In genomic region chr5:135217669-135218485, GRCh38 we compare ENCODE assay signal across 13 cellular contexts.
DNase-seq lines count a peak whose midpoint lies in the region; ATAC-seq, FAIRE-seq and TF ChIP-seq lines count a peak whose summit lies in the region.
"Had no signal": no experiment of that assay in that cellular context is flagged by ENCODE, and none has a peak within 500 bp of the region (broad histone marks: within the 10 kb centered on the region; RNA-seq: fewer than 3 reads in every experiment).

No MANE protein-coding gene starts in this region.

- H3K27ac ChIP-seq in PC-3 (ENCODE audit: low read length): no peak overlapping the region
- no peak overlapping the region for H3K27ac ChIP-seq in foreskin keratinocyte
- H3K27ac ChIP-seq in stomach smooth muscle (ENCODE audit: low read length): peak overlapping the region; percentile 42
- no peak overlapping the region for H3K27ac ChIP-seq in A673 (ENCODE audit: low read depth, low read length, poor library complexity, severe bottlenecking)

- POLR2A ChIA-PET in PC-3 (lab: Charles Lee; ENCODE audit: unreplicated experiment): no interaction called here
- POLR2A ChIA-PET in A673 (lab: Charles Lee; ENCODE audit: low non-redundant PET): no interaction called here

- H3K27me3 ChIP-seq in PC-3 (ENCODE audit: low read length) (no peaks in the 10 kb centered on the region), foreskin keratinocyte (peaks cover 25% of the 10 kb centered on the region), stomach smooth muscle (ENCODE audit: control insufficient read depth in 1 of 2, insufficient read depth in 2 of 2, low read length in 2 of 2) (no peaks in the 10 kb centered on the region), A673 (replicated peaks; ENCODE audit: insufficient read depth, low read depth, low read length, poor library complexity) (no peaks in the 10 kb centered on the region)

- TF ChIP-seq CTCF in GM13977 (IDR thresholded peaks at IDR 0.05; ENCODE audit: extremely low read depth, insufficient read depth, missing control alignments) (peak; percentile 4), PC-3 (conservative IDR thresholded peaks at IDR 0.05; ENCODE audit: low read depth, low read length) (peak; percentile 26; the same call in 1 of the 2 replicates), foreskin keratinocyte (conservative IDR thresholded peaks at IDR 0.05) (peak; percentile 33), A673 (conservative IDR thresholded peaks at IDR 0.05; ENCODE audit: low read depth, low read length) (no peak)

- no peaks in the 10 kb centered on the region for H3K36me3 ChIP-seq in PC-3 (ENCODE audit: low read depth, low read length)
- no peaks in the 10 kb centered on the region for H3K36me3 ChIP-seq in stomach smooth muscle (ENCODE audit: control insufficient read depth in 2 of 2, insufficient read depth in 2 of 2, low read length in 2 of 2)
- H3K36me3 ChIP-seq in A673 (ENCODE audit: insufficient read depth, low read length, poor library complexity, severe bottlenecking): no peaks in the 10 kb centered on the region

- H3K9ac ChIP-seq in PC-3 (ENCODE audit: low read length) (no peak overlapping the region), stomach smooth muscle (ENCODE audit: low read length in 2 of 2) (no peak overlapping the region)

- BruUV-seq in PC-3 (replicated peaks; lab: Mats Ljungman, UMichigan) (no TSS peak), A673 (replicated peaks; lab: Mats Ljungman, UMichigan) (no TSS peak)

- H3K4me2 ChIP-seq in PC-3 (ENCODE audit: low read length): no peak overlapping the region

- DNase-seq in GM13977 (ENCODE audit: low spot score): no peak
- no peak for DNase-seq in PC-3
- no peak for DNase-seq in foreskin keratinocyte
- DNase-seq in HTR-8/SVneo (ENCODE audit: insufficient read length, low spot score): no peak
- DNase-seq in A673 (ENCODE audit: low spot score): no peak
- DNase-seq: activated naive CD8-positive, alpha-beta T cell treated with anti-CD3 and anti-CD28 coated beads, Interleukin-2, amount 10 ng/mL, durations not matched to agents 7 days and 5 days; Calu3; immature natural killer cell; naive B cell; NCI-H226; RPMI8226 had no signal

- H3K9me2 ChIP-seq in PC-3 (replicated peaks; ENCODE audit: low read length): no peaks in the 10 kb centered on the region

- no peaks in the 10 kb centered on the region for H3K79me2 ChIP-seq in PC-3 (ENCODE audit: low read length)

- peaks cover 14% of the 10 kb centered on the region for H3K4me1 ChIP-seq in PC-3 (ENCODE audit: insufficient read depth, low read length)
- no peaks in the 10 kb centered on the region for H3K4me1 ChIP-seq in foreskin keratinocyte
- peaks cover 15% of the 10 kb centered on the region for H3K4me1 ChIP-seq in stomach smooth muscle (ENCODE audit: control insufficient read depth, insufficient read depth, low read length)
- H3K4me1 ChIP-seq in A673 (ENCODE audit: insufficient read depth, low read length, poor library complexity, severe bottlenecking): no peaks in the 10 kb centered on the region

- FAIRE-seq in HTR-8/SVneo (lab: Jason Lieb, UNC): no peak

- H2AFZ ChIP-seq in PC-3 (ENCODE audit: low read length): no peak overlapping the region

- in situ Hi-C loops in GM13977 (cut with MboI; ENCODE audit: low pct_unique_long_range_greater_than_20kb, low sequenced_read_pairs, unreplicated experiment): no loop called here

- no peak overlapping the region for H3K4me3 ChIP-seq in PC-3 (ENCODE audit: low read length)
- H3K4me3 ChIP-seq in stomach smooth muscle (ENCODE audit: low read length in 2 of 2): no peak overlapping the region
- H3K4me3 ChIP-seq in A673 (ENCODE audit: low read depth, low read length, poor library complexity, severe bottlenecking): no peak overlapping the region

- CTCF ChIA-PET in PC-3 (lab: Charles Lee) (no interaction called here), A673 (lab: Charles Lee) (no interaction called here)

- H3K9me3 ChIP-seq in PC-3 (ENCODE audit: low read length) (no peaks in the 10 kb centered on the region), stomach smooth muscle (ENCODE audit: control insufficient read depth in 2 of 2, low read length in 2 of 2) (no peaks in the 10 kb centered on the region), A673 (ENCODE audit: low read depth, low read length, poor library complexity, severe bottlenecking) (no peaks in the 10 kb centered on the region)

- no peaks in the 10 kb centered on the region for H4K20me1 ChIP-seq in PC-3 (ENCODE audit: low read length)

- ATAC-seq in PC-3 (no peak), foreskin keratinocyte (no peak), HG02763 (IDR thresholded peaks at IDR 0.05; ENCODE audit: unreplicated experiment) (no peak)

- no peaks in the 10 kb centered on the region for H3F3A ChIP-seq in PC-3 (ENCODE audit: low read length, unreplicated experiment)

- intact Hi-C loops in PC-3 (cut with micrococcal nuclease) (no loop called here), A673 (cut with micrococcal nuclease; ENCODE audit: unreplicated experiment) (no loop called here)
